30 cellular contexts compared by ENCODE assay signal in the genomic region with DNA sequence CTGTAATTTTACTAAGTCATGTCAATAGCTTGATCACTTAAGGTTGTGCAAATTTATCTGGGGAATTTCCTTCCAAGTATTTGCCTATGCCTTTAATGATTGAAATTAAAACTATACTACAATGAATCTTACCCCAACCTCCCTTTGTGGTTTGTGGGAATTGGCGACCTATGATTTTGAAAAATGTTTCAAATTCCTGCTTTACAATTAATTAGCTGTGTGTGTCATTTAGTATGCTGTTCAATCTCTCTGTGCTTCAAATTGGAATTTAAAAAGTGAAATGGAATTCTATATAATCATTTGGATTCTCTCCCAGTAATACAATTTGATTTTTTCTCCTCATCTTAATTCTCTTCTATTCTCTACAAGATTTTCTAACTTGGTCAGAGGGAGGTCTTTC.
A peak's percentile ranks its signal among the peaks of the same experiment; 100 is the strongest.
DNase-seq lines count a peak whose midpoint lies in the region; ATAC-seq and TF ChIP-seq lines count a peak whose summit lies in the region.
"Had no signal": no experiment of that assay in that cellular context is flagged by ENCODE, and none has a peak within 500 bp of the region (broad histone marks: within the 10 kb centered on the region; RNA-seq: fewer than 3 reads in every experiment).

No MANE protein-coding gene starts in this region.

- no peak for TF ChIP-seq CTCF in HCT116 (IDR thresholded peaks at IDR 0.05 in 2 of 3, conservative IDR thresholded peaks at IDR 0.05 in 1 of 3; ENCODE audit: borderline replicate concordance in 1 of 3, insufficient read depth in 1 of 3, low read depth in 2 of 3, low read length in 2 of 3)
- no peak for TF ChIP-seq CTCF in neural progenitor cell (IDR thresholded peaks at IDR 0.05)
- no peak for TF ChIP-seq CTCF in omental fat pad (IDR thresholded peaks at IDR 0.05)

- no peak overlapping the region for H3K4me3 Mint-ChIP-seq in neural progenitor cell
- H3K4me3 Mint-ChIP-seq: activated CD4-positive, alpha-beta memory T cell treated with anti-CD3 and anti-CD28 coated beads for 36 hours; activated naive CD4-positive, alpha-beta T cell treated with anti-CD3 and anti-CD28 coated beads for 36 hours; activated T-helper 1 cell treated with anti-CD3 and anti-CD28 coated beads, Interleukin-12 subunit alpha, Interleukin-12 subunit beta, Interleukin-2, Interleukin-4 antibody, amounts not matched to agents 30 ng/mL and 10 ng/mL and 1 ng/mL, durations not matched to agents 14 hours and 24 hours and 36 hours; CD4-positive, alpha-beta T cell; endodermal cell; IgD-negative memory B cell; naive thymus-derived CD4-positive, alpha-beta T cell had no signal

- no peak for TF ChIP-seq RAD21 in HCT116 (IDR thresholded peaks at IDR 0.05; ENCODE audit: low read depth)

- DNase-seq in HCT116 (ENCODE audit: low read depth, low spot score): no peak
- peak; percentile 3 for DNase-seq in amniotic epithelial cell (ENCODE audit: low read depth)
- DNase-seq in kidney tubule cell (ENCODE audit: low spot score): peak; percentile 14
- no peak for DNase-seq in neural progenitor cell (ENCODE audit: low spot score)
- no peak for DNase-seq in omental fat pad (ENCODE audit: low spot score)
- DNase-seq in hippocampal formation (lab: John Stamatoyannopoulos, UW): no peak
- DNase-seq in kidney glomerular epithelial cell (lab: John Stamatoyannopoulos, UW): no peak
- DNase-seq: activated CD4-positive, alpha-beta memory T cell treated with anti-CD3 and anti-CD28 coated beads for 36 hours; activated CD8-positive, alpha-beta memory T cell treated with anti-CD3 and anti-CD28 coated beads, Interleukin-2, amount 50 U/mL, for 4 hours; activated naive CD4-positive, alpha-beta T cell treated with anti-CD3 and anti-CD28 coated beads for 36 hours; AML-193; amygdala; CD4-positive, alpha-beta T cell; cortex of kidney; left ventricle myocardium superior; midbrain; naive thymus-derived CD4-positive, alpha-beta T cell; NCI-H2081; NCI-H69; ovary; RPMI8226; stimulated activated CD4-positive, alpha-beta T cell treated with anti-CD3 and anti-CD28 coated beads, Interleukin-2, amount 100 ng/mL, for 24 hours; T-helper 1 cell; transverse colon had no signal

- H3K4me3 ChIP-seq in HCT116 (replicated peaks in 1 of 2; ENCODE audit: low read depth in 1 of 2, low read length in 2 of 2): peak overlapping the region in 1 of 2 experiments; percentile 34; a peak in 2 of 4 replicates
- H3K4me3 ChIP-seq in neural progenitor cell: no peak overlapping the region
- H3K4me3 ChIP-seq: gastroesophageal sphincter, ovary, SJSA1, transverse colon had no signal

- ATAC-seq in HCT116 (peak; percentile 12; the same call in 1 of the 2 replicates), omental fat pad (ENCODE audit: low FRiP score) (no peak)
- ATAC-seq: esophagus mucosa; gastroesophageal sphincter; left ventricle myocardium superior; naive thymus-derived CD4-positive, alpha-beta T cell had no signal

- H3K9me2 ChIP-seq in HCT116 (ENCODE audit: insufficient read depth): no peaks in the 10 kb centered on the region

- H3K36me3 Mint-ChIP-seq in neural progenitor cell: no peaks in the 10 kb centered on the region
- H3K36me3 Mint-ChIP-seq: activated CD4-positive, alpha-beta memory T cell treated with anti-CD3 and anti-CD28 coated beads for 36 hours; IgD-negative memory B cell; naive thymus-derived CD4-positive, alpha-beta T cell had no signal

- H3K9me3 ChIP-seq in HCT116 (ENCODE audit: control insufficient read depth in 1 of 2, insufficient read depth in 1 of 2, low read depth in 1 of 2, low read length in 2 of 2) (no peaks in the 10 kb centered on the region), neural progenitor cell (ENCODE audit: low read depth) (no peaks in the 10 kb centered on the region)
- H3K9me3 ChIP-seq: gastroesophageal sphincter, ovary, SJSA1, transverse colon had no signal

- H3K79me2 ChIP-seq in HCT116 (ENCODE audit: insufficient read depth, low read length) (no peaks in the 10 kb centered on the region), neural progenitor cell (ENCODE audit: low read depth) (no peaks in the 10 kb centered on the region)

- POLR2A ChIA-PET in HCT116 (lab: Charles Lee): no interaction called here

- no peak overlapping the region for H3K27ac Mint-ChIP-seq in neural progenitor cell
- H3K27ac Mint-ChIP-seq: activated CD4-positive, alpha-beta memory T cell treated with anti-CD3 and anti-CD28 coated beads for 36 hours; activated naive CD4-positive, alpha-beta T cell treated with anti-CD3 and anti-CD28 coated beads for 36 hours; activated T-helper 1 cell treated with anti-CD3 and anti-CD28 coated beads, Interleukin-12 subunit alpha, Interleukin-12 subunit beta, Interleukin-2, Interleukin-4 antibody, amounts not matched to agents 30 ng/mL and 10 ng/mL and 1 ng/mL, durations not matched to agents 14 hours and 24 hours and 36 hours; CD4-positive, alpha-beta T cell; endodermal cell; IgD-negative memory B cell; naive thymus-derived CD4-positive, alpha-beta T cell had no signal

- peaks cover 7% of the 10 kb centered on the region for H3K4me1 Mint-ChIP-seq in neural progenitor cell
- H3K4me1 Mint-ChIP-seq: IgD-negative memory B cell; naive thymus-derived CD4-positive, alpha-beta T cell had no signal

- TF ChIP-seq POLR2A in HCT116 (IDR thresholded peaks at IDR 0.05; ENCODE audit: borderline replicate concordance, extremely low read depth, insufficient read depth, insufficient read length): no peak

- H3K4me2 ChIP-seq in HCT116 (ENCODE audit: low read length): peak overlapping the region; percentile 70
- H3K4me2 ChIP-seq in neural progenitor cell: no peak overlapping the region

- no peaks in the 10 kb centered on the region for H3K27me3 Mint-ChIP-seq in neural progenitor cell (ENCODE audit: insufficient read depth, low read depth)
- H3K27me3 Mint-ChIP-seq: activated CD4-positive, alpha-beta memory T cell treated with anti-CD3 and anti-CD28 coated beads for 36 hours; CD4-positive, alpha-beta T cell; IgD-negative memory B cell; naive thymus-derived CD4-positive, alpha-beta T cell had no signal

- no peaks in the 10 kb centered on the region for H3K9me3 Mint-ChIP-seq in neural progenitor cell
- H3K9me3 Mint-ChIP-seq: activated T-helper 1 cell treated with anti-CD3 and anti-CD28 coated beads, Interleukin-12 subunit alpha, Interleukin-12 subunit beta, Interleukin-2, Interleukin-4 antibody, amounts not matched to agents 30 ng/mL and 10 ng/mL and 1 ng/mL, durations not matched to agents 14 hours and 24 hours and 36 hours; endodermal cell had no signal

- BruUV-seq in HCT116 (replicated peaks; lab: Mats Ljungman, UMichigan): no TSS peak

- H3K36me3 ChIP-seq in HCT116 (ENCODE audit: control insufficient read depth in 1 of 2, insufficient read depth in 2 of 2, low read length in 2 of 2) (no peaks in the 10 kb centered on the region), neural progenitor cell (no peaks in the 10 kb centered on the region)
- H3K36me3 ChIP-seq: gastroesophageal sphincter, ovary, SJSA1, transverse colon had no signal

- H2AFZ ChIP-seq in HCT116 (ENCODE audit: low read depth, low read length, poor library complexity, severe bottlenecking): peak overlapping the region; percentile 95
- no peak overlapping the region for H2AFZ ChIP-seq in neural progenitor cell (replicated peaks)

- CTCF ChIA-PET in HCT116 (lab: Charles Lee): no interaction called here

- H3K27ac ChIP-seq in HCT116 (ENCODE audit: low read depth, low read length) (peak overlapping the region; percentile 58), neural progenitor cell (no peak overlapping the region)
- H3K27ac ChIP-seq: gastroesophageal sphincter, ovary, SJSA1, transverse colon had no signal

- no peaks in the 10 kb centered on the region for H3K27me3 ChIP-seq in HCT116 (ENCODE audit: insufficient read depth, low read length)
- no peaks in the 10 kb centered on the region for H3K27me3 ChIP-seq in neural progenitor cell
- H3K27me3 ChIP-seq: gastroesophageal sphincter, ovary, SJSA1, transverse colon had no signal

- peaks cover 15 to 25% of the 10 kb centered on the region in 2 experiments; a peak in 3 of 4 replicates for H3K4me1 ChIP-seq in HCT116 (ENCODE audit: control insufficient read depth in 1 of 2, insufficient read depth in 2 of 2, low read length in 2 of 2)
- no peaks in the 10 kb centered on the region for H3K4me1 ChIP-seq in neural progenitor cell
- H3K4me1 ChIP-seq: gastroesophageal sphincter, SJSA1, transverse colon had no signal

- intact Hi-C loops in HCT116 (cut with micrococcal nuclease): no loop called here

- H3F3A ChIP-seq in neural progenitor cell (ENCODE audit: low read depth): no peaks in the 10 kb centered on the region

- H4K20me1 ChIP-seq in HCT116 (ENCODE audit: insufficient read depth) (no peaks in the 10 kb centered on the region), neural progenitor cell (ENCODE audit: low read depth) (no peaks in the 10 kb centered on the region)

- RAD21 ChIA-PET in HCT116 (lab: Charles Lee; ENCODE audit: low non-redundant PET in 1 of 2, low total read pairs in 2 of 2, uncharacterized antibody in 2 of 2, unreplicated experiment in 2 of 2): no interaction called here

- H3K9ac ChIP-seq in HCT116 (ENCODE audit: low read length): peak overlapping the region; percentile 43; the same call in 1 of the 2 replicates
- no peak overlapping the region for H3K9ac ChIP-seq in neural progenitor cell

TF ChIP-seq in HCT116, 20 proteins besides CTCF, POLR2A, EP300 and RAD21:
- TF ChIP-seq ELF1 (IDR thresholded peaks at IDR 0.05; ENCODE audit: borderline replicate concordance, low read depth) (no peak), CEBPB (IDR thresholded peaks at IDR 0.05; ENCODE audit: low read depth) (no peak), JUND (IDR thresholded peaks at IDR 0.05) (no peak), SIN3A (IDR thresholded peaks at IDR 0.05; ENCODE audit: low read depth) (no peak), SP1 (IDR thresholded peaks at IDR 0.05; ENCODE audit: low read depth) (no peak)
- TF ChIP-seq, protein P1, sequence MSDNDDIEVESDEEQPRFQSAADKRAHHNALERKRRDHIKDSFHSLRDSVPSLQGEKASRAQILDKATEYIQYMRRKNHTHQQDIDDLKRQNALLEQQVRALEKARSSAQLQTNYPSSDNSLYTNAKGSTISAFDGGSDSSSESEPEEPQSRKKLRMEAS (IDR thresholded peaks at IDR 0.05): no peak
- TF ChIP-seq, protein P2, sequence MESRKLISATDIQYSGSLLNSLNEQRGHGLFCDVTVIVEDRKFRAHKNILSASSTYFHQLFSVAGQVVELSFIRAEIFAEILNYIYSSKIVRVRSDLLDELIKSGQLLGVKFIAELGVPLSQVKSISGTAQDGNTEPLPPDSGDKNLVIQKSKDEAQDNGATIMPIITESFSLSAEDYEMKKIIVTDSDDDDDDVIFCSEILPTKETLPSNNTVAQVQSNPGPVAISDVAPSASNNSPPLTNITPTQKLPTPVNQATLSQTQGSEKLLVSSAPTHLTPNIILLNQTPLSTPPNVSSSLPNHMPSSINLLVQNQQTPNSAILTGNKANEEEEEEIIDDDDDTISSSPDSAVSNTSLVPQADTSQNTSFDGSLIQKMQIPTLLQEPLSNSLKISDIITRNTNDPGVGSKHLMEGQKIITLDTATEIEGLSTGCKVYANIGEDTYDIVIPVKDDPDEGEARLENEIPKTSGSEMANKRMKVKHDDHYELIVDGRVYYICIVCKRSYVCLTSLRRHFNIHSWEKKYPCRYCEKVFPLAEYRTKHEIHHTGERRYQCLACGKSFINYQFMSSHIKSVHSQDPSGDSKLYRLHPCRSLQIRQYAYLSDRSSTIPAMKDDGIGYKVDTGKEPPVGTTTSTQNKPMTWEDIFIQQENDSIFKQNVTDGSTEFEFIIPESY (IDR thresholded peaks at IDR 0.05; ENCODE audit: extremely low read depth, insufficient replicate concordance, low read length): no peak

Comparison
In these comparisons a context has a peak if more than half of its experiments do, and no peak if none do; other contexts are left out.
1. DNase-seq: peak in amniotic epithelial cell (single experiment) and kidney tubule cell (single experiment); none in HCT116 (single experiment), neural progenitor cell (single experiment), omental fat pad (single experiment), hippocampal formation (0 of 2) and kidney glomerular epithelial cell (single experiment).